17 cellular contexts compared by ENCODE assay signal in genomic region chr7:1248459-1249131, GRCh38. TPM values are rescaled to one million over a fixed set of nuclear protein-coding genes. Genes with fewer than 3 reads are reported as not detected.
DNase-seq lines count a peak whose midpoint lies in the region; ATAC-seq and TF ChIP-seq lines count a peak whose summit lies in the region.
"Had no signal": no experiment of that assay in that cellular context is flagged by ENCODE, and none has a peak within 500 bp of the region (broad histone marks: within the 10 kb centered on the region; RNA-seq: fewer than 3 reads in every experiment).

No MANE protein-coding gene starts in this region.

- peaks cover 12% of the 10 kb centered on the region; the same call in 1 of the 2 replicates for H4K20me1 ChIP-seq in GM23338 (replicated peaks; ENCODE audit: insufficient read depth)

- no peaks in the 10 kb centered on the region for H3K36me3 Mint-ChIP-seq in GM23338 (ENCODE audit: low read depth)
- H3K36me3 Mint-ChIP-seq in brain = no peaks in the 10 kb centered on the region
- H3K36me3 Mint-ChIP-seq in nephron progenitor cell (ENCODE audit: low read depth) = no peaks in the 10 kb centered on the region
- H3K36me3 Mint-ChIP-seq: activated naive CD8-positive, alpha-beta T cell treated with anti-CD3 and anti-CD28 coated beads, Interleukin-2, amount 10 ng/mL, durations not matched to agents 7 days and 5 days had no signal

- ATAC-seq in GM23338 = peak; percentile 43
- ATAC-seq: mucosa of descending colon had no signal

- H3K4me1 ChIP-seq in GM23338 (ENCODE audit: insufficient read depth) = peaks cover 33% of the 10 kb centered on the region

- H3K27ac ChIP-seq in GM23338 (ENCODE audit: low read depth) = no peak overlapping the region
- H3K27ac ChIP-seq: 22Rv1, KMS-11 had no signal

- DNase-seq in DMS 273 (lab: John Stamatoyannopoulos, UW; ENCODE audit: unreplicated experiment) = peak; percentile 73
- DNase-seq in DMS 273 treated with DMSO at 0.1 percent for 48 hours (lab: John Stamatoyannopoulos, UW) = no peak
- DNase-seq in GM23338 (ENCODE audit: low spot score) = peak; percentile 73
- DNase-seq in nephron progenitor cell = no peak
- no peak for DNase-seq in HUDEP-2 (lab: John Stamatoyannopoulos, UW; ENCODE audit: unreplicated experiment in 76 of 76)
- no peak for DNase-seq in AG20443 (ENCODE audit: low spot score)
- no peak for DNase-seq in NCI-H774 (lab: John Stamatoyannopoulos, UW)
- DNase-seq: activated CD4-positive, CD25-positive, alpha-beta regulatory T cell; activated naive CD8-positive, alpha-beta T cell treated with anti-CD3 and anti-CD28 coated beads, Interleukin-2, amount 10 ng/mL, durations not matched to agents 7 days and 5 days; islet precursor cell; NCI-H446 treated with DMSO at 0.1 percent for 48 hours; trophoblast cell had no signal

- H3K4me1 Mint-ChIP-seq in GM23338 = peaks cover 20% of the 10 kb centered on the region
- H3K4me1 Mint-ChIP-seq in brain = peaks cover 74% of the 10 kb centered on the region
- peaks cover 81% of the 10 kb centered on the region for H3K4me1 Mint-ChIP-seq in nephron progenitor cell
- H3K4me1 Mint-ChIP-seq: activated naive CD8-positive, alpha-beta T cell treated with anti-CD3 and anti-CD28 coated beads, Interleukin-2, amount 10 ng/mL, durations not matched to agents 7 days and 5 days had no signal

- peak overlapping the region; percentile 74 for H3K4me2 ChIP-seq in GM23338
- H3K4me2 ChIP-seq: KMS-11 had no signal

- H3K27me3 ChIP-seq in GM23338 (ENCODE audit: insufficient read depth) = peaks cover 70% of the 10 kb centered on the region

- peak overlapping the region; percentile 38 for H3K4me3 ChIP-seq in GM23338
- H3K4me3 ChIP-seq: mucosa of descending colon had no signal

- peak overlapping the region; percentile 36; the same call in 1 of the 3 replicates for H3K4me3 Mint-ChIP-seq in GM23338
- peak overlapping the region; percentile 53 to 83 (median 75) for H3K4me3 Mint-ChIP-seq in brain
- peak overlapping the region; percentile 48 for H3K4me3 Mint-ChIP-seq in nephron progenitor cell
- H3K4me3 Mint-ChIP-seq: activated naive CD8-positive, alpha-beta T cell treated with anti-CD3 and anti-CD28 coated beads, Interleukin-2, amount 10 ng/mL, durations not matched to agents 7 days and 5 days had no signal

- no peak overlapping the region for H2AFZ ChIP-seq in GM23338

- H3K9me2 ChIP-seq in GM23338 (ENCODE audit: insufficient read depth) = no peaks in the 10 kb centered on the region

- H3F3A ChIP-seq in GM23338 (replicated peaks; ENCODE audit: low read depth) = peaks cover 15% of the 10 kb centered on the region

- no peak for TF ChIP-seq CTCF in GM23338 (conservative IDR thresholded peaks at IDR 0.05; ENCODE audit: low read depth in 2 of 2)
- no peak for TF ChIP-seq CTCF in brain (conservative IDR thresholded peaks at IDR 0.05)
- TF ChIP-seq CTCF in nephron progenitor cell (IDR thresholded peaks at IDR 0.05) = no peak

- H3K27ac Mint-ChIP-seq in GM23338 (no peak overlapping the region), brain (peak overlapping the region in 3 of 5 experiments; percentile 21 to 91 (median 82)), nephron progenitor cell (no peak overlapping the region)
- H3K27ac Mint-ChIP-seq: activated naive CD8-positive, alpha-beta T cell treated with anti-CD3 and anti-CD28 coated beads, Interleukin-2, amount 10 ng/mL, durations not matched to agents 7 days and 5 days had no signal

- no peaks in the 10 kb centered on the region; the same call in 2 of the 3 replicates for H3K9me3 Mint-ChIP-seq in GM23338
- no peaks in the 10 kb centered on the region for H3K9me3 Mint-ChIP-seq in brain
- no peaks in the 10 kb centered on the region for H3K9me3 Mint-ChIP-seq in nephron progenitor cell
- H3K9me3 Mint-ChIP-seq: activated naive CD8-positive, alpha-beta T cell treated with anti-CD3 and anti-CD28 coated beads, Interleukin-2, amount 10 ng/mL, durations not matched to agents 7 days and 5 days had no signal

- no peaks in the 10 kb centered on the region for H3K79me2 ChIP-seq in GM23338 (replicated peaks; ENCODE audit: insufficient read depth)

- H3K36me3 ChIP-seq in GM23338 (ENCODE audit: insufficient read depth) = no peaks in the 10 kb centered on the region

- peaks cover 70% of the 10 kb centered on the region for H3K27me3 Mint-ChIP-seq in GM23338 (ENCODE audit: insufficient read depth, low read depth, poor library complexity)
- peaks cover 72% of the 10 kb centered on the region for H3K27me3 Mint-ChIP-seq in brain
- H3K27me3 Mint-ChIP-seq in nephron progenitor cell (ENCODE audit: low read depth, poor library complexity) = peaks cover 78% of the 10 kb centered on the region

TF ChIP-seq in GM23338, 12 proteins besides CTCF, POLR2A, EP300 and RAD21:
- TF ChIP-seq NANOG (IDR thresholded peaks at IDR 0.05; ENCODE audit: borderline replicate concordance) = no peak
- peak; percentile 56 for TF ChIP-seq EZH2 (IDR thresholded peaks at IDR 0.05; ENCODE audit: low read depth, unreplicated experiment)
- no peak for TF ChIP-seq CREB1 (CRISPR knock-in tag; IDR thresholded peaks at IDR 0.05; ENCODE audit: low read depth)

RNA-seq across cellular contexts. Expression of gene UNCX, which starts 15.9 kb away (rescaled TPM):
- total RNA-seq in GM23338 (2014; rRNA removed; shearing (Covaris generic)) = not detected in 2 replicates
- not detected in 2 replicates for polyA plus RNA-seq in GM23338 (2016; fragmentation: Nextera tagmentation; extraction: Ambion mirVana)
- not detected for polyA plus RNA-seq in brain (ENCODE audit: insufficient read depth, low read depth, low replicate concordance)
- total RNA-seq: activated naive CD8-positive, alpha-beta T cell treated with anti-CD3 and anti-CD28 coated beads, Interleukin-2, amount 10 ng/mL, durations not matched to agents 7 days and 5 days; glomerular endothelial cell; mucosa of descending colon had no signal

Comparison
In these comparisons a context has a peak if more than half of its experiments do, and no peak if none do; other contexts are left out.
1. DNase-seq: peak in DMS 273 (single experiment) and GM23338 (single experiment); none in DMS 273 treated with DMSO at 0.1 percent for 48 hours (single experiment), nephron progenitor cell (single experiment), HUDEP-2 (0 of 76), AG20443 (single experiment) and NCI-H774 (single experiment).
2. H3K27ac Mint-ChIP-seq: peak in brain (3 of 5); none in GM23338 (single experiment) and nephron progenitor cell (single experiment).
3. Peak in every context shown above with its lines, with median percentiles within 50 percentile points of each other: H3K4me3 Mint-ChIP-seq.